In genomic region chr18:70387018-70387417, GRCh38 we compare ENCODE assay signal across 26 cellular contexts.
"Had no signal": no experiment of that assay in that cellular context is flagged by ENCODE, and none has a peak within 500 bp of the region (broad histone marks: within the 10 kb centered on the region; RNA-seq: fewer than 3 reads in every experiment).

No MANE protein-coding gene starts in this region.

- H3K27ac Mint-ChIP-seq: activated CD4-positive, alpha-beta memory T cell treated with anti-CD3 and anti-CD28 coated beads, Interleukin-2, amount 10 ng/mL, durations not matched to agents 7 days and 5 days; activated naive CD4-positive, alpha-beta T cell treated with anti-CD3 and anti-CD28 coated beads for 36 hours; activated naive CD8-positive, alpha-beta T cell; activated T-helper 17 cell treated with anti-CD3 and anti-CD28 coated beads, Interleukin-2, amount 50 U/mL, for 72 hours; brain had no signal

- H3K27ac ChIP-seq: VCaP had no signal

- H3K4me3 Mint-ChIP-seq: activated CD4-positive, alpha-beta memory T cell treated with anti-CD3 and anti-CD28 coated beads, Interleukin-2, amount 10 ng/mL, durations not matched to agents 7 days and 5 days; activated naive CD4-positive, alpha-beta T cell treated with anti-CD3 and anti-CD28 coated beads for 36 hours; activated naive CD8-positive, alpha-beta T cell; activated T-helper 17 cell treated with anti-CD3 and anti-CD28 coated beads, Interleukin-2, amount 50 U/mL, for 72 hours; brain; central memory CD8-positive, alpha-beta T cell had no signal

- H3K27me3 Mint-ChIP-seq: activated CD4-positive, alpha-beta memory T cell treated with anti-CD3 and anti-CD28 coated beads, Interleukin-2, amount 10 ng/mL, durations not matched to agents 7 days and 5 days; activated naive CD8-positive, alpha-beta T cell; activated T-helper 17 cell treated with anti-CD3 and anti-CD28 coated beads, Interleukin-2, amount 50 U/mL, for 72 hours; brain had no signal

- H3K9me3 Mint-ChIP-seq: activated CD4-positive, alpha-beta memory T cell treated with anti-CD3 and anti-CD28 coated beads, Interleukin-2, amount 10 ng/mL, durations not matched to agents 7 days and 5 days; activated naive CD4-positive, alpha-beta T cell treated with anti-CD3 and anti-CD28 coated beads for 36 hours; activated T-helper 17 cell treated with anti-CD3 and anti-CD28 coated beads, Interleukin-2, amount 50 U/mL, for 72 hours; brain; central memory CD8-positive, alpha-beta T cell had no signal

- H3K4me1 Mint-ChIP-seq: central memory CD8-positive, alpha-beta T cell had no signal

- ATAC-seq: activated T-helper 17 cell treated with anti-CD3 and anti-CD28 coated beads, Interleukin-2, amount 50 U/mL, for 72 hours; PC-3 had no signal

- FAIRE-seq: astrocyte had no signal

- DNase-seq: activated CD4-positive, alpha-beta memory T cell treated with anti-CD3 and anti-CD28 coated beads, Interleukin-2, amount 10 ng/mL, durations not matched to agents 7 days and 5 days; activated CD4-positive, alpha-beta T cell treated with anti-CD3 and anti-CD28 coated beads, Interleukin-2, amount 50 U/mL, for 1 hour; activated CD4-positive, CD25-positive, alpha-beta regulatory T cell; activated gamma-delta T cell; activated naive CD4-positive, alpha-beta T cell treated with anti-CD3 and anti-CD28 coated beads for 36 hours; activated T-cell treated with anti-CD3 and anti-CD28 coated beads for 4 hours; activated T-cell treated with anti-CD3 and anti-CD28 coated beads, Interleukin-2, amount 50 U/mL, for 48 hours; amygdala; Kasumi-1; KBM-7; NCI-H1105 treated with DMSO at 0.1 percent for 48 hours; NCI-H1436 treated with DMSO at 0.1 percent for 48 hours; NCI-H187; NCI-H2171; NCI-H345; NCI-H510A; PC-3; SHP77 treated with DMSO at 0.1 percent for 48 hours; T-helper 2 cell; T1000 had no signal

- H3K36me3 Mint-ChIP-seq: activated naive CD8-positive, alpha-beta T cell; brain had no signal
